In the genomic region with DNA sequence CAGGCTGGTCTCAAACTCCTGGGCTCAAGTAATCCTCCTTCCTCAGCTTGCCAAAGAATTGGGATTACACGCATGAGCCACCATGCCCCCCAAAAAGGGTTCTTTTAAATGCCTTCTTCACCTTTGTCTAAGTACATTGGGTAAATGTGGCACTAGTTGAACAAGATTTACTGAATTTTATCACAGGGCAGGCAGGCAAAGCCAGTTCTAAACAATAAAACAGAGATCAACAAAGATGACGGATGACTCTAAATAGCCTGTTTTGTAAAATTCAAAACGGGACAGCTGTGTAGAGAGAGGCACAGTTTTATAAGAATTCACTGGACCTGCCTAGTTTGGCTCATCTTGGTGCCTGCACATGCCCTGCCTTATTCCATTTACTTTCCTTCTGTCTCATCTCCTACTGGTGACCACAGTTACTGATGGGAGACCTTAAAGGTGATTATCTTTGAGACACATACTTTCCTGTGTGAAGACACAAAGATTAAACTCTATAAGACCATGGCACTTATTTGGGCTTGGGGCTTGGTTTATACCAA, we compare ENCODE assay signal across 18 cellular contexts.
A peak's percentile ranks its signal among the peaks of the same experiment; 100 is the strongest.
DNase-seq lines count a peak whose midpoint lies in the region; ATAC-seq and TF ChIP-seq lines count a peak whose summit lies in the region.
"Had no signal": no experiment of that assay in that cellular context is flagged by ENCODE, and none has a peak within 500 bp of the region (broad histone marks: within the 10 kb centered on the region; RNA-seq: fewer than 3 reads in every experiment).

No MANE protein-coding gene starts in this region.

- no peak overlapping the region for H4K5ac ChIP-seq in mesendoderm (ENCODE audit: low read length)

- no peak overlapping the region for H3K4ac ChIP-seq in mesendoderm (ENCODE audit: low read depth, low read length)

- H3K4me1 ChIP-seq in Peyer's patch, result peaks cover 0 to 16% (median 0%) of the 10 kb centered on the region in 4 donors
- H3K4me1 ChIP-seq in mesendoderm (ENCODE audit: control insufficient read depth, low read depth, low read length), result peaks cover 9% of the 10 kb centered on the region
- H3K4me1 ChIP-seq in effector memory CD4-positive, alpha-beta T cell (ENCODE audit: control insufficient read depth, insufficient read depth, low read length, poor library complexity, severe bottlenecking), result no peaks in the 10 kb centered on the region

- no peak for DNase-seq in Peyer's patch
- no peak for DNase-seq in mesendoderm
- DNase-seq in superior temporal gyrus (ENCODE audit: extremely low spot score), result peak; percentile 72
- DNase-seq in T-cell, result no peak
- DNase-seq in effector memory CD4-positive, alpha-beta T cell, result no peak
- DNase-seq in activated gamma-delta T cell (lab: John Stamatoyannopoulos, UW), result no peak
- DNase-seq in activated CD8-positive, alpha-beta memory T cell treated with anti-CD3 and anti-CD28 coated beads, Interleukin-2, amount 10 ng/mL, durations not matched to agents 7 days and 5 days, result no peak
- DNase-seq: activated CD4-positive, alpha-beta T cell treated with anti-CD3 and anti-CD28 coated beads for 4 hours; activated T-cell treated with anti-CD3 and anti-CD28 coated beads, Interleukin-2, amount 50 U/mL, for 24 hours; AML-193; amygdala; effector CD4-positive, alpha-beta T cell; KG1; kidney; NCI-H1436 treated with DMSO at 0.1 percent for 48 hours; testis had no signal

- H3K18ac ChIP-seq in mesendoderm (ENCODE audit: low read length), result no peak overlapping the region

- no peak overlapping the region for H2BK5ac ChIP-seq in mesendoderm (ENCODE audit: low read length)

- POLR2A ChIA-PET in T-cell (lab: Charles Lee), result no interaction called here

- no peak overlapping the region for H3K4me2 ChIP-seq in mesendoderm (ENCODE audit: low read length)

- H3K27ac Mint-ChIP-seq in brain (peak overlapping the region in 4 of 5 experiments; percentile 44 to 99 (median 76)), T-cell (no peak overlapping the region)
- no peak overlapping the region for H3K27ac Mint-ChIP-seq in activated CD8-positive, alpha-beta memory T cell treated with anti-CD3 and anti-CD28 coated beads, Interleukin-2, amount 10 ng/mL, durations not matched to agents 7 days and 5 days
- H3K27ac Mint-ChIP-seq: activated T-cell treated with anti-CD3 and anti-CD28 coated beads, Interleukin-2, amount 50 U/mL, for 24 hours; natural killer cell treated with Interleukin-12 subunit alpha and Interleukin-12 subunit beta and Interleukin-15 and Interleukin-18, amount 100 ng/mL, for 72 hours had no signal

- H3K79me2 ChIP-seq in mesendoderm (ENCODE audit: control insufficient read depth, insufficient read depth, low read length), result no peaks in the 10 kb centered on the region

- no peak overlapping the region for H2BK120ac ChIP-seq in mesendoderm (ENCODE audit: low read depth, low read length)

- no peaks in the 10 kb centered on the region for H3K79me1 ChIP-seq in mesendoderm (ENCODE audit: low read length)

- no peaks in the 10 kb centered on the region for H3K9me3 ChIP-seq in Peyer's patch
- H3K9me3 ChIP-seq in effector memory CD4-positive, alpha-beta T cell (ENCODE audit: control insufficient read depth, low read length), result no peaks in the 10 kb centered on the region
- H3K9me3 ChIP-seq: testis had no signal

- peak overlapping the region; percentile 30 for H3K56ac ChIP-seq in mesendoderm (ENCODE audit: low read length)

- no peaks in the 10 kb centered on the region for H3K27me3 Mint-ChIP-seq in brain
- peaks cover 2 to 3% of the 10 kb centered on the region in 2 donors for H3K27me3 Mint-ChIP-seq in T-cell
- H3K27me3 Mint-ChIP-seq in activated CD8-positive, alpha-beta memory T cell treated with anti-CD3 and anti-CD28 coated beads, Interleukin-2, amount 10 ng/mL, durations not matched to agents 7 days and 5 days, result peaks cover 5% of the 10 kb centered on the region

- no peak overlapping the region for H3K9ac ChIP-seq in mesendoderm (ENCODE audit: low read length)

- H2AK5ac ChIP-seq in mesendoderm (ENCODE audit: low read length), result no peak overlapping the region

- H3K36me3 ChIP-seq in Peyer's patch, result no peaks in the 10 kb centered on the region
- H3K36me3 ChIP-seq in mesendoderm (ENCODE audit: control insufficient read depth, insufficient read depth, low read length), result no peaks in the 10 kb centered on the region
- H3K36me3 ChIP-seq in effector memory CD4-positive, alpha-beta T cell (ENCODE audit: control insufficient read depth, insufficient read depth, low read length), result no peaks in the 10 kb centered on the region

- no peak overlapping the region for H3K23ac ChIP-seq in mesendoderm (ENCODE audit: low read length)

- CTCF ChIA-PET in T-cell (lab: Charles Lee), result interaction anchor here in 1 of 2 donors (0.7 kb wide), 2 partner anchors 20 to 77 kb away, joined by 3 to 7 read pairs; no protein-coding TSS in a partner anchor
- CTCF ChIA-PET in activated CD8-positive, alpha-beta memory T cell treated with anti-CD3 and anti-CD28 coated beads, Interleukin-2, amount 10 ng/mL, durations not matched to agents 7 days and 5 days (lab: Charles Lee), result no interaction called here

- H3K27ac ChIP-seq in Peyer's patch (peak overlapping the region in 3 of 4 donors; percentile 32 to 81 (median 53)), mesendoderm (ENCODE audit: low read depth, low read length) (no peak overlapping the region)
- no peak overlapping the region for H3K27ac ChIP-seq in effector memory CD4-positive, alpha-beta T cell (ENCODE audit: insufficient read depth, low read length, poor library complexity, severe bottlenecking)

- no peak overlapping the region for H4K8ac ChIP-seq in mesendoderm (ENCODE audit: low read depth, low read length)

- H3K4me3 Mint-ChIP-seq in brain, result no peak overlapping the region
- no peak overlapping the region for H3K4me3 Mint-ChIP-seq in T-cell
- no peak overlapping the region for H3K4me3 Mint-ChIP-seq in activated CD8-positive, alpha-beta memory T cell treated with anti-CD3 and anti-CD28 coated beads, Interleukin-2, amount 10 ng/mL, durations not matched to agents 7 days and 5 days
- H3K4me3 Mint-ChIP-seq: activated T-cell treated with anti-CD3 and anti-CD28 coated beads, Interleukin-2, amount 50 U/mL, for 24 hours; natural killer cell treated with Interleukin-12 subunit alpha and Interleukin-12 subunit beta and Interleukin-15 and Interleukin-18, amount 100 ng/mL, for 72 hours had no signal

- H3K4me3 ChIP-seq in Peyer's patch (no peak overlapping the region), mesendoderm (ENCODE audit: low read length) (no peak overlapping the region)
- no peak overlapping the region for H3K4me3 ChIP-seq in effector memory CD4-positive, alpha-beta T cell (ENCODE audit: insufficient read depth, low read depth, low read length, poor library complexity, severe bottlenecking)
- H3K4me3 ChIP-seq: testis had no signal

- H3K4me1 Mint-ChIP-seq in brain (peaks cover 57% of the 10 kb centered on the region), T-cell (peaks cover 5 to 19% (median 13%) of the 10 kb centered on the region in 3 donors)
- H3K4me1 Mint-ChIP-seq in activated CD8-positive, alpha-beta memory T cell treated with anti-CD3 and anti-CD28 coated beads, Interleukin-2, amount 10 ng/mL, durations not matched to agents 7 days and 5 days, result peaks cover 8% of the 10 kb centered on the region

- no peak for TF ChIP-seq CTCF in Peyer's patch (IDR thresholded peaks at IDR 0.05)
- TF ChIP-seq CTCF in brain (conservative IDR thresholded peaks at IDR 0.05), result no peak

- H3K9me3 Mint-ChIP-seq in brain, result peaks cover 0 to 5% (median 0%) of the 10 kb centered on the region in 5 experiments
- no peaks in the 10 kb centered on the region for H3K9me3 Mint-ChIP-seq in T-cell
- no peaks in the 10 kb centered on the region for H3K9me3 Mint-ChIP-seq in activated CD8-positive, alpha-beta memory T cell treated with anti-CD3 and anti-CD28 coated beads, Interleukin-2, amount 10 ng/mL, durations not matched to agents 7 days and 5 days (ENCODE audit: low read depth)
- H3K9me3 Mint-ChIP-seq: activated T-cell treated with anti-CD3 and anti-CD28 coated beads, Interleukin-2, amount 50 U/mL, for 24 hours; natural killer cell treated with Interleukin-12 subunit alpha and Interleukin-12 subunit beta and Interleukin-15 and Interleukin-18, amount 100 ng/mL, for 72 hours had no signal

- H3K27me3 ChIP-seq in Peyer's patch (no peaks in the 10 kb centered on the region), mesendoderm (ENCODE audit: insufficient read depth, low read length, poor library complexity) (no peaks in the 10 kb centered on the region)
- H3K27me3 ChIP-seq in effector memory CD4-positive, alpha-beta T cell (replicated peaks; ENCODE audit: control insufficient read depth, insufficient read depth, low read length, poor library complexity, severe bottlenecking), result no peaks in the 10 kb centered on the region
- H3K27me3 ChIP-seq: testis had no signal

- TF ChIP-seq POLR2A in Peyer's patch (IDR thresholded peaks at IDR 0.05), result no peak

- H2BK15ac ChIP-seq in mesendoderm (replicated peaks; ENCODE audit: low read depth), result no peak overlapping the region

- WGBS in mesendoderm (ENCODE audit: extremely low coverage, insufficient coverage, low lambda C conversion rate), result no CpG with 5 or more reads among the region's 3 CpGs

- no peaks in the 10 kb centered on the region for H3K36me3 Mint-ChIP-seq in brain
- H3K36me3 Mint-ChIP-seq in T-cell, result peaks cover 7% of the 10 kb centered on the region
- no peaks in the 10 kb centered on the region for H3K36me3 Mint-ChIP-seq in activated CD8-positive, alpha-beta memory T cell treated with anti-CD3 and anti-CD28 coated beads, Interleukin-2, amount 10 ng/mL, durations not matched to agents 7 days and 5 days
- H3K36me3 Mint-ChIP-seq: natural killer cell treated with Interleukin-12 subunit alpha and Interleukin-12 subunit beta and Interleukin-15 and Interleukin-18, amount 100 ng/mL, for 72 hours had no signal

- no peak for ATAC-seq in T-cell (replicated peaks in 1 of 4)
- ATAC-seq in activated CD8-positive, alpha-beta memory T cell treated with anti-CD3 and anti-CD28 coated beads, Interleukin-2, amount 10 ng/mL, durations not matched to agents 7 days and 5 days, result no peak
- ATAC-seq: natural killer cell treated with Interleukin-12 subunit alpha and Interleukin-12 subunit beta and Interleukin-15 and Interleukin-18, amount 100 ng/mL, for 72 hours had no signal

Comparison
In these comparisons a context has a peak if more than half of its experiments do, and no peak if none do; other contexts are left out.
1. H3K27ac ChIP-seq: peak in Peyer's patch (3 of 4); none in mesendoderm (single experiment) and effector memory CD4-positive, alpha-beta T cell (single experiment).
2. H3K27ac Mint-ChIP-seq: peak in brain (4 of 5); none in T-cell (0 of 2) and activated CD8-positive, alpha-beta memory T cell treated with anti-CD3 and anti-CD28 coated beads, Interleukin-2, amount 10 ng/mL, durations not matched to agents 7 days and 5 days (single experiment).